Comparison of ENCODE assay signal across 34 cellular contexts in genomic region chr6:43253401-43253800, GRCh38. TPM values are rescaled to one million over a fixed set of nuclear protein-coding genes. Genes with fewer than 3 reads are reported as not detected.
"Had no signal": no experiment of that assay in that cellular context is flagged by ENCODE, and none has a peak within 500 bp of the region (broad histone marks: within the 10 kb centered on the region; RNA-seq: fewer than 3 reads in every experiment).

No MANE protein-coding gene starts in this region.

- H3K27me3 ChIP-seq: adrenal gland, Peyer's patch had no signal

- H3K9me3 Mint-ChIP-seq: activated CD4-positive, alpha-beta memory T cell treated with anti-CD3 and anti-CD28 coated beads for 36 hours; activated naive CD8-positive, alpha-beta T cell treated with anti-CD3 and anti-CD28 coated beads, Interleukin-2, amount 10 ng/mL, durations not matched to agents 7 days and 5 days; activated T-cell treated with anti-CD3 and anti-CD28 coated beads, Interleukin-2, amount 50 U/mL, for 4 hours; activated T-helper 1 cell treated with anti-CD3 and anti-CD28 coated beads, Interleukin-12 subunit alpha, Interleukin-12 subunit beta, Interleukin-2, Interleukin-4 antibody, amounts not matched to agents 30 ng/mL and 10 ng/mL and 1 ng/mL, durations not matched to agents 14 hours and 24 hours and 36 hours; T-helper 1 cell treated with Interleukin-12 subunit alpha and Interleukin-12 subunit beta and Interleukin-4 antibody, amounts not matched to agents 30 μg/mL and 1 μg/mL, for 36 hours; T-helper 2 cell treated with Interferon-gamma antibody and Interleukin-4, amounts not matched to agents 5 μg/mL and 100 μg/mL, for 36 hours; WTC11 had no signal

- FAIRE-seq: astrocyte had no signal

- H3K27ac ChIP-seq: adrenal gland, body of pancreas, breast epithelium, Peyer's patch, SJSA1 had no signal

- H3K4me3 ChIP-seq: adrenal gland, body of pancreas, breast epithelium, Peyer's patch, SJSA1 had no signal

- H3K27ac Mint-ChIP-seq: activated CD4-positive, alpha-beta memory T cell treated with anti-CD3 and anti-CD28 coated beads for 36 hours; activated naive CD8-positive, alpha-beta T cell treated with anti-CD3 and anti-CD28 coated beads, Interleukin-2, amount 10 ng/mL, durations not matched to agents 7 days and 5 days; T-helper 1 cell treated with Interleukin-12 subunit alpha and Interleukin-12 subunit beta and Interleukin-4 antibody, amounts not matched to agents 30 μg/mL and 1 μg/mL, for 36 hours; T-helper 2 cell treated with Interferon-gamma antibody and Interleukin-4, amounts not matched to agents 5 μg/mL and 100 μg/mL, for 36 hours had no signal

- H3K36me3 ChIP-seq: adrenal gland, breast epithelium, Peyer's patch, SJSA1 had no signal

- H3K9ac ChIP-seq: SK-N-SH had no signal

- H3K4me1 ChIP-seq: adrenal gland, body of pancreas, breast epithelium, Peyer's patch, SJSA1 had no signal

- H3K4me2 ChIP-seq: SK-N-SH had no signal

- H3K9me3 ChIP-seq: adrenal gland, body of pancreas, breast epithelium, Peyer's patch, SJSA1, SK-N-SH had no signal

- H3K4me3 Mint-ChIP-seq: activated CD4-positive, alpha-beta memory T cell treated with anti-CD3 and anti-CD28 coated beads for 36 hours; activated naive CD8-positive, alpha-beta T cell treated with anti-CD3 and anti-CD28 coated beads, Interleukin-2, amount 10 ng/mL, durations not matched to agents 7 days and 5 days; activated T-cell treated with anti-CD3 and anti-CD28 coated beads, Interleukin-2, amount 50 U/mL, for 4 hours; activated T-helper 1 cell treated with anti-CD3 and anti-CD28 coated beads, Interleukin-12 subunit alpha, Interleukin-12 subunit beta, Interleukin-2, Interleukin-4 antibody, amounts not matched to agents 30 ng/mL and 10 ng/mL and 1 ng/mL, durations not matched to agents 14 hours and 24 hours and 36 hours; T-helper 1 cell treated with Interleukin-12 subunit alpha and Interleukin-12 subunit beta and Interleukin-4 antibody, amounts not matched to agents 30 μg/mL and 1 μg/mL, for 36 hours; T-helper 2 cell treated with Interferon-gamma antibody and Interleukin-4, amounts not matched to agents 5 μg/mL and 100 μg/mL, for 36 hours; WTC11 had no signal

- ATAC-seq: body of pancreas, PC-3, WTC11 had no signal

- DNase-seq: activated CD4-positive, alpha-beta T cell treated with anti-CD3 and anti-CD28 coated beads, Interleukin-2, amount 50 U/mL, for 1 hour; activated CD8-positive, alpha-beta memory T cell treated with anti-CD3 and anti-CD28 coated beads, Interleukin-2, amount 50 U/mL, for 4 hours; activated effector memory CD4-positive, alpha-beta T cell treated with anti-CD3 and anti-CD28 coated beads, Interleukin-2, amount 50 U/mL, for 16 hours; activated naive CD4-positive, alpha-beta T cell; activated naive CD4-positive, alpha-beta T cell treated with anti-CD3 and anti-CD28 coated beads, Interleukin-2, amount 50 U/mL, for 16 hours; activated naive CD8-positive, alpha-beta T cell treated with anti-CD3 and anti-CD28 coated beads, Interleukin-2, amount 10 ng/mL, durations not matched to agents 7 days and 5 days; activated T-cell treated with anti-CD3 and anti-CD28 coated beads for 4 hours; activated T-cell treated with anti-CD3 and anti-CD28 coated beads, Interleukin-2, amount 50 U/mL, for 4 hours; body of pancreas; MM.1S; MV-4-11; NCI-H1092; NCI-H1436 treated with DMSO at 0.1 percent for 48 hours; NCI-H1694 treated with DMSO at 0.1 percent for 48 hours; NCI-H2029; NCI-H345; NCI-H524 treated with DMSO at 0.1 percent for 48 hours; PC-3; Peyer's patch; RPMI8226; SHP77 treated with DMSO at 0.1 percent for 48 hours; SK-N-SH had no signal

- H3K36me3 Mint-ChIP-seq: activated CD4-positive, alpha-beta memory T cell treated with anti-CD3 and anti-CD28 coated beads for 36 hours; activated naive CD8-positive, alpha-beta T cell treated with anti-CD3 and anti-CD28 coated beads, Interleukin-2, amount 10 ng/mL, durations not matched to agents 7 days and 5 days; WTC11 had no signal

RNA-seq across cellular contexts. Expression of gene TTBK1, which starts 10.1 kb away (rescaled TPM):
- total RNA-seq: activated naive CD8-positive, alpha-beta T cell treated with anti-CD3 and anti-CD28 coated beads, Interleukin-2, amount 10 ng/mL, durations not matched to agents 7 days and 5 days; NCI-H460; PC-3; SJSA1 had no signal

RNA-seq across cellular contexts. Expression of gene SLC22A7, which starts 44.7 kb away (rescaled TPM):
- total RNA-seq: activated CD4-positive, alpha-beta memory T cell treated with anti-CD3 and anti-CD28 coated beads for 36 hours; activated naive CD8-positive, alpha-beta T cell treated with anti-CD3 and anti-CD28 coated beads, Interleukin-2, amount 10 ng/mL, durations not matched to agents 7 days and 5 days; activated T-cell treated with anti-CD3 and anti-CD28 coated beads, Interleukin-2, amount 50 U/mL, for 4 hours; activated T-helper 1 cell treated with anti-CD3 and anti-CD28 coated beads, Interleukin-12 subunit alpha, Interleukin-12 subunit beta, Interleukin-2, Interleukin-4 antibody, amounts not matched to agents 30 ng/mL and 10 ng/mL and 1 ng/mL, durations not matched to agents 14 hours and 24 hours and 36 hours; astrocyte; body of pancreas; breast epithelium; cardiac septum; LHCN-M2; NCI-H460; PC-3; SJSA1; WTC11 had no signal
- polyA plus RNA-seq: adrenal gland, SK-N-SH had no signal

RNA-seq across cellular contexts. Expression of gene CRIP3, which starts 55.2 kb away (rescaled TPM):
- total RNA-seq: activated T-helper 1 cell treated with anti-CD3 and anti-CD28 coated beads, Interleukin-12 subunit alpha, Interleukin-12 subunit beta, Interleukin-2, Interleukin-4 antibody, amounts not matched to agents 30 ng/mL and 10 ng/mL and 1 ng/mL, durations not matched to agents 14 hours and 24 hours and 36 hours; astrocyte; body of pancreas; LHCN-M2; NCI-H460; SJSA1 had no signal
- polyA plus RNA-seq: SK-N-SH had no signal
